ENCODE assay signal across 13 cellular contexts in the genomic region with DNA sequence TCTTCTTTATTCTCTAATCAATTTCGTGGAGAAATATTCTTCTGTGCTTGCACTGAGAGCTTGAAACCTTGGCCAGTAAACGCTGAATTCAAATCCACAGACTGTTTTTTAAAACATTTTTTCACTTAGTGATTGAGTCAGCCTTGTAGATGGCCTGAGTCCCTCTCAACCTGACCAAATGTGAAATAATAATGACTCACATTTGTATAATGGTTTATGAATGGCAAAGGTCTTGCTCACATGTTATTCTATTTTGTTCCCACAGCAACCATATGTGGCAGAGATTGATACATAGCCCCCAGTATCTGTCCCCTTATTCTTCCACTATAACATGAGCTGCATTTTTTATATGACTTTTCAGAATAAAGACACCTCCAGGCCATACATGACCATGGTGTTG. TPM values are rescaled to one million over a fixed set of nuclear protein-coding genes. Genes with fewer than 3 reads are reported as not detected.
DNase-seq lines count a peak whose midpoint lies in the region; ATAC-seq and TF ChIP-seq lines count a peak whose summit lies in the region.
"Had no signal": no experiment of that assay in that cellular context is flagged by ENCODE, and none has a peak within 500 bp of the region (broad histone marks: within the 10 kb centered on the region; RNA-seq: fewer than 3 reads in every experiment).

No MANE protein-coding gene starts in this region.

- no peak overlapping the region for H3K4me3 ChIP-seq in PC-9

- no peaks in the 10 kb centered on the region for H4K20me1 ChIP-seq in PC-9 (ENCODE audit: insufficient read depth)

- H3K27ac Mint-ChIP-seq in activated CD4-positive, alpha-beta T cell treated with anti-CD3 and anti-CD28 coated beads, Interleukin-2, amount 10 ng/mL, durations not matched to agents 7 days and 5 days: no peak overlapping the region
- H3K27ac Mint-ChIP-seq: activated B cell treated with CpG ODN at 0.5 μM for 24 hours had no signal

- peaks cover 11% of the 10 kb centered on the region for H3K27me3 Mint-ChIP-seq in activated CD4-positive, alpha-beta T cell treated with anti-CD3 and anti-CD28 coated beads, Interleukin-2, amount 10 ng/mL, durations not matched to agents 7 days and 5 days
- H3K27me3 Mint-ChIP-seq: activated B cell treated with CpG ODN at 0.5 μM for 24 hours had no signal

- H3K9me3 ChIP-seq in PC-9 (ENCODE audit: insufficient read depth, low read depth): peaks cover 19% of the 10 kb centered on the region

- H3K4me2 ChIP-seq in PC-9: peak overlapping the region; percentile 52

- no peak overlapping the region for H3K4me3 Mint-ChIP-seq in activated CD4-positive, alpha-beta T cell treated with anti-CD3 and anti-CD28 coated beads, Interleukin-2, amount 10 ng/mL, durations not matched to agents 7 days and 5 days
- H3K4me3 Mint-ChIP-seq: activated B cell treated with CpG ODN at 0.5 μM for 24 hours, nephron progenitor cell had no signal

- no peak for ATAC-seq in HG03095 (IDR thresholded peaks at IDR 0.05; ENCODE audit: unreplicated experiment)
- no peak for ATAC-seq in GM18511 (IDR thresholded peaks at IDR 0.05; ENCODE audit: unreplicated experiment)
- ATAC-seq: left cardiac atrium had no signal

- H3K9me2 ChIP-seq in PC-9 (ENCODE audit: insufficient read depth): no peaks in the 10 kb centered on the region

- peaks cover 36% of the 10 kb centered on the region for H3K4me1 ChIP-seq in PC-9 (replicated peaks; ENCODE audit: insufficient read depth)

- H3F3A ChIP-seq in PC-9 (ENCODE audit: insufficient read depth, low read depth): no peaks in the 10 kb centered on the region

- H3K9me3 Mint-ChIP-seq in activated CD4-positive, alpha-beta T cell treated with anti-CD3 and anti-CD28 coated beads, Interleukin-2, amount 10 ng/mL, durations not matched to agents 7 days and 5 days: peaks cover 5% of the 10 kb centered on the region

- peak; percentile 67 for DNase-seq in AG20443 (ENCODE audit: low spot score)
- peak in 1 of 2 experiments; percentile 68 for DNase-seq in PC-9
- peak; percentile 67 for DNase-seq in dermis blood vessel endothelial cell
- peak; percentile 22 for DNase-seq in myocyte (ENCODE audit: low read depth)
- DNase-seq in activated CD4-positive, alpha-beta T cell treated with anti-CD3 and anti-CD28 coated beads, Interleukin-2, amount 10 ng/mL, durations not matched to agents 7 days and 5 days: no peak
- no peak for DNase-seq in COLO829 (ENCODE audit: low spot score)
- DNase-seq: activated B cell treated with CpG ODN at 0.5 μM for 24 hours; foreskin melanocyte; left cardiac atrium; nephron progenitor cell; stimulated activated CD8-positive, alpha-beta memory T cell treated with anti-CD3 and anti-CD28 coated beads, Interleukin-4, amount 100 ng/mL, for 48 hours had no signal

- POLR2A ChIA-PET in PC-9 (lab: Charles Lee; ENCODE audit: unreplicated experiment): no interaction called here
- POLR2A ChIA-PET in activated CD4-positive, alpha-beta T cell treated with anti-CD3 and anti-CD28 coated beads, Interleukin-2, amount 10 ng/mL, durations not matched to agents 7 days and 5 days (lab: Charles Lee): no interaction called here

- peak overlapping the region; percentile 69; the same call in 1 of the 2 replicates for H2AFZ ChIP-seq in PC-9

- H3K36me3 Mint-ChIP-seq in activated CD4-positive, alpha-beta T cell treated with anti-CD3 and anti-CD28 coated beads, Interleukin-2, amount 10 ng/mL, durations not matched to agents 7 days and 5 days (ENCODE audit: low read depth): peaks cover 3% of the 10 kb centered on the region

- H3K27ac ChIP-seq in PC-9: peak overlapping the region; percentile 69

- CTCF ChIA-PET in PC-9 (lab: Charles Lee): no interaction called here
- CTCF ChIA-PET in activated CD4-positive, alpha-beta T cell treated with anti-CD3 and anti-CD28 coated beads, Interleukin-2, amount 10 ng/mL, durations not matched to agents 7 days and 5 days (lab: Charles Lee): no interaction called here

- H3K36me3 ChIP-seq in PC-9 (ENCODE audit: low read depth): no peaks in the 10 kb centered on the region

- no TSS peak for BruUV-seq in PC-9 (replicated peaks; lab: Mats Ljungman, UMichigan)

- TF ChIP-seq CTCF in PC-9 (conservative IDR thresholded peaks at IDR 0.05): no peak

- no peaks in the 10 kb centered on the region for H3K79me2 ChIP-seq in PC-9 (ENCODE audit: low read depth)

- intact Hi-C loops in PC-9 (cut with micrococcal nuclease; ENCODE audit: unreplicated experiment): loop anchor here (5.0 kb wide), 3 partner anchors 51 to 129 kb away; no protein-coding TSS in a partner anchor

- no peaks in the 10 kb centered on the region for H3K27me3 ChIP-seq in PC-9 (ENCODE audit: insufficient read depth, low read depth)

- H3K4me1 Mint-ChIP-seq in activated CD4-positive, alpha-beta T cell treated with anti-CD3 and anti-CD28 coated beads, Interleukin-2, amount 10 ng/mL, durations not matched to agents 7 days and 5 days: no peaks in the 10 kb centered on the region
- H3K4me1 Mint-ChIP-seq: activated B cell treated with CpG ODN at 0.5 μM for 24 hours had no signal

RNA-seq across cellular contexts. Expression of a gene that starts 47.8 kb away (rescaled TPM):
- total RNA-seq in PC-9 (2021) (not detected in 2 replicates), dermis blood vessel endothelial cell (0.05 TPM in 1 of 2 replicates, not detected in the other), myocyte (0.10 and 1.5 TPM in 2 replicates)
- 0.16 TPM for polyA plus RNA-seq in myocyte (2012)
- total RNA-seq in activated CD4-positive, alpha-beta T cell treated with anti-CD3 and anti-CD28 coated beads, Interleukin-2, amount 10 ng/mL, durations not matched to agents 7 days and 5 days: not detected
- total RNA-seq: activated B cell treated with CpG ODN at 0.5 μM for 24 hours had no signal

Comparison
In these comparisons a context has a peak if more than half of its experiments do, and no peak if none do; other contexts are left out.
1. DNase-seq: peak in AG20443 (single experiment), dermis blood vessel endothelial cell (single experiment) and myocyte (single experiment); none in activated CD4-positive, alpha-beta T cell treated with anti-CD3 and anti-CD28 coated beads, Interleukin-2, amount 10 ng/mL, durations not matched to agents 7 days and 5 days (single experiment) and COLO829 (single experiment).